1 cellular context compared by ENCODE assay signal in genomic region chr19:35030257-35031071, GRCh38.
TF ChIP-seq lines count a peak whose summit lies in the region.

Gene SCN1B (plus strand): TSS chr19:35030470. CDS start chr19:35030821, 351 bp downstream.

TF ChIP-seq in K562, 482 proteins besides CTCF, POLR2A, EP300 and RAD21 (continued from another document and continues in another):
- TF ChIP-seq E2F6 (IDR thresholded peaks at IDR 0.05; ENCODE audit: borderline replicate concordance in 1 of 2, extremely low read depth in 1 of 2, insufficient read depth in 1 of 2, insufficient read length in 1 of 2, low read depth in 1 of 2, low read length in 1 of 2, poor library complexity in 1 of 2, severe bottlenecking in 1 of 2) (peak in 1 of 2 experiments; percentile 3), EHMT2 (IDR thresholded peaks at IDR 0.05) (no peak), POLR2AphosphoS2 (IDR thresholded peaks at IDR 0.05; ENCODE audit: low read length) (no peak), PPARD (CRISPR knock-in tag; IDR thresholded peaks at IDR 0.05) (no peak), STAT5A (IDR thresholded peaks at IDR 0.05; ENCODE audit: borderline replicate concordance, low read length) (no peak), ZNF143 (CRISPR knock-in tag; IDR thresholded peaks at IDR 0.05) (no peak), TAF1 (IDR thresholded peaks at IDR 0.05; ENCODE audit: control insufficient read depth, extremely low read depth, insufficient read depth, low read length, severe bottlenecking) (peak; percentile 28), RREB1 (CRISPR knock-in tag; IDR thresholded peaks at IDR 0.05) (no peak), ZNF41 (CRISPR knock-in tag; conservative IDR thresholded peaks at IDR 0.05) (no peak), FOXP1 (CRISPR knock-in tag; IDR thresholded peaks at IDR 0.05) (no peak), VEZF1 (CRISPR knock-in tag; IDR thresholded peaks at IDR 0.05) (peak; percentile 96), ETV1 (tag; conservative IDR thresholded peaks at IDR 0.05; ENCODE audit: low read depth) (no peak), ZNF133 (CRISPR knock-in tag; IDR thresholded peaks at IDR 0.05) (no peak), FOXA1 (IDR thresholded peaks at IDR 0.05; ENCODE audit: borderline replicate concordance) (no peak), CXXC5 (CRISPR knock-in tag; IDR thresholded peaks at IDR 0.05) (peak; percentile 74), MECOM (CRISPR knock-in tag; IDR thresholded peaks at IDR 0.05) (no peak), ZNF76 (CRISPR knock-in tag; IDR thresholded peaks at IDR 0.05; ENCODE audit: borderline replicate concordance) (no peak), CUX1 (CRISPR knock-in tag; IDR thresholded peaks at IDR 0.05) (no peak), ZBTB11 (CRISPR knock-in tag; IDR thresholded peaks at IDR 0.05) (peak in 2 of 3 experiments; percentile 77 to 96; a peak in 5 of 6 replicates), PHF21A (IDR thresholded peaks at IDR 0.05; ENCODE audit: borderline replicate concordance, low read depth) (no peak), ZNF830 (CRISPR knock-in tag; IDR thresholded peaks at IDR 0.05) (no peak), JUND (IDR thresholded peaks at IDR 0.05; ENCODE audit: borderline replicate concordance, low read depth, low read length) (peak; percentile 86), JUND (tag; IDR thresholded peaks at IDR 0.05; ENCODE audit: borderline replicate concordance, low read depth, low read length) (peak; percentile 68; the same call in 1 of the 3 replicates), ZNF740 (CRISPR knock-in tag; IDR thresholded peaks at IDR 0.05) (no peak), ZNF740 (tag; IDR thresholded peaks at IDR 0.05) (peak in 1 of 2 experiments; percentile 78; a peak in 1 of 4 replicates), ZNF263 (CRISPR knock-in tag; IDR thresholded peaks at IDR 0.05; ENCODE audit: borderline replicate concordance) (peak; percentile 46; the same call in 1 of the 2 replicates), ATF3 (IDR thresholded peaks at IDR 0.05) (peak; percentile 53), ATF3 (CRISPR knock-in tag; conservative IDR thresholded peaks at IDR 0.05) (no peak), TRIM28 (IDR thresholded peaks at IDR 0.05) (no peak), ZNF639 (CRISPR knock-in tag; conservative IDR thresholded peaks at IDR 0.05 in 1 of 2, IDR thresholded peaks at IDR 0.05 in 1 of 2) (peak in 1 of 2 experiments; percentile 99; a peak in 2 of 4 replicates), ZNF12 (CRISPR knock-in tag; IDR thresholded peaks at IDR 0.05) (no peak), GTF2A2 (tag; IDR thresholded peaks at IDR 0.05) (no peak), UBTF (IDR thresholded peaks at IDR 0.05; ENCODE audit: borderline replicate concordance in 1 of 2, low read depth in 2 of 2, low read length in 2 of 2) (peak; percentile 5 to 65; a peak in 1 of 4 replicates), ATF7 (IDR thresholded peaks at IDR 0.05) (0 out of 2 replicates have a peak, but pooled peaks have one; percentile 2), COPS2 (conservative IDR thresholded peaks at IDR 0.05) (no peak), NRF1 (conservative IDR thresholded peaks at IDR 0.05 in 1 of 2, IDR thresholded peaks at IDR 0.05 in 1 of 2) (peak in 1 of 2 experiments; percentile 61; a peak in 2 of 4 replicates)
